ENCODE assay signal across 9 cellular contexts in genomic region chr1:198258491-198258890, GRCh38.
A peak's percentile ranks its signal among the peaks of the same experiment; 100 is the strongest.
DNase-seq lines count a peak whose midpoint lies in the region; ATAC-seq, FAIRE-seq and TF ChIP-seq lines count a peak whose summit lies in the region.
"Had no signal": no experiment of that assay in that cellular context is flagged by ENCODE, and none has a peak within 500 bp of the region (broad histone marks: within the 10 kb centered on the region; RNA-seq: fewer than 3 reads in every experiment).

No MANE protein-coding gene starts in this region.

- H3K27ac Mint-ChIP-seq in HFFc6, result peak overlapping the region; percentile 86
- no peak overlapping the region for H3K27ac Mint-ChIP-seq in Calu3 (ENCODE audit: unreplicated experiment)

- H3K9ac ChIP-seq in mesenchymal stem cell (ENCODE audit: low read length), result peak overlapping the region; percentile 84

- CTCF ChIA-PET in Calu3 (lab: Charles Lee), result no interaction called here

- no peaks in the 10 kb centered on the region for H3K36me3 ChIP-seq in mesenchymal stem cell (ENCODE audit: control insufficient read depth in 1 of 2, insufficient read depth in 2 of 2, low read depth in 1 of 2, low read length in 2 of 2)

- no peaks in the 10 kb centered on the region for H3K9me3 ChIP-seq in mesenchymal stem cell (ENCODE audit: control insufficient read depth, low read length)

- no peak overlapping the region for H3K18ac ChIP-seq in mesenchymal stem cell (ENCODE audit: low read depth in 1 of 2, low read length in 2 of 2)

- no peak overlapping the region for H2AK5ac ChIP-seq in mesenchymal stem cell (ENCODE audit: low read length, severe bottlenecking)

- FAIRE-seq in D721Med (lab: Jason Lieb, UNC), result no peak

- TF ChIP-seq CTCF in HFFc6 (IDR thresholded peaks at IDR 0.05), result no peak
- no peak for TF ChIP-seq CTCF in D721Med (IDR thresholded peaks at IDR 0.05; ENCODE audit: insufficient read depth, missing control alignments)
- no peak for TF ChIP-seq CTCF in Calu3 (IDR thresholded peaks at IDR 0.05; ENCODE audit: unreplicated experiment)

- H3K27ac ChIP-seq in mesenchymal stem cell (ENCODE audit: low read length, poor library complexity, severe bottlenecking), result no peak overlapping the region

- H2BK15ac ChIP-seq in mesenchymal stem cell (ENCODE audit: low read depth, poor library complexity, severe bottlenecking), result no peak overlapping the region

- H3K36me3 Mint-ChIP-seq in HFFc6 (ENCODE audit: low read depth) (peaks cover 57% of the 10 kb centered on the region), Calu3 (ENCODE audit: insufficient read depth, unreplicated experiment) (no peaks in the 10 kb centered on the region)

- BruUV-seq in Calu3 (replicated peaks; lab: Mats Ljungman, UMichigan), result no TSS peak

- DNase-seq in HFFc6 (peak; percentile 85), RKO (ENCODE audit: low spot score) (peak; percentile 40), mesenchymal stem cell (peak; percentile 46), D721Med (ENCODE audit: insufficient read length, low spot score) (no peak), Calu3 (no peak), NCI-H510A (lab: John Stamatoyannopoulos, UW) (no peak), NOMO-1 (lab: John Stamatoyannopoulos, UW; ENCODE audit: unreplicated experiment in 2 of 2) (no peak)
- DNase-seq: Right ventricle myocardium superior had no signal

- H2BK5ac ChIP-seq in mesenchymal stem cell (ENCODE audit: low read depth, low read length, poor library complexity, severe bottlenecking), result no peak overlapping the region

- peak overlapping the region in 1 of 2 experiments; percentile 12 for H3K4me3 ChIP-seq in mesenchymal stem cell (ENCODE audit: insufficient read depth in 1 of 2, low read depth in 1 of 2, low read length in 2 of 2)

- no peak overlapping the region for H4K8ac ChIP-seq in mesenchymal stem cell (ENCODE audit: low read length)

- no peaks in the 10 kb centered on the region for H3K27me3 ChIP-seq in mesenchymal stem cell (ENCODE audit: control insufficient read depth in 1 of 2, insufficient read depth in 1 of 2, low read length in 2 of 2)

- intact Hi-C loops in Calu3 (cut with micrococcal nuclease; ENCODE audit: unreplicated experiment), result no loop called here

- H3K9me3 Mint-ChIP-seq in HFFc6, result no peaks in the 10 kb centered on the region; the same call in 1 of the 2 replicates
- H3K9me3 Mint-ChIP-seq in Calu3 (ENCODE audit: low read depth, unreplicated experiment), result no peaks in the 10 kb centered on the region

- no peak overlapping the region for H3K14ac ChIP-seq in mesenchymal stem cell (ENCODE audit: low read length in 2 of 2)

- no peak overlapping the region for H4K91ac ChIP-seq in mesenchymal stem cell (ENCODE audit: low read length)

- H3K4me2 ChIP-seq in mesenchymal stem cell (ENCODE audit: low read length, poor library complexity, severe bottlenecking), result no peak overlapping the region

- no peak overlapping the region for H3K23ac ChIP-seq in mesenchymal stem cell (ENCODE audit: low read length in 2 of 2)

- H3K27me3 Mint-ChIP-seq in HFFc6 (ENCODE audit: insufficient read depth) (peaks cover 7% of the 10 kb centered on the region), Calu3 (ENCODE audit: unreplicated experiment) (no peaks in the 10 kb centered on the region)

- H2BK12ac ChIP-seq in mesenchymal stem cell (ENCODE audit: low read length in 2 of 2), result no peak overlapping the region

- peaks cover 3% of the 10 kb centered on the region for H3K79me1 ChIP-seq in mesenchymal stem cell (replicated peaks; ENCODE audit: low read length, poor library complexity, severe bottlenecking)

- peak; percentile 50 for ATAC-seq in GM18520 (IDR thresholded peaks at IDR 0.05; ENCODE audit: unreplicated experiment)

- no peak overlapping the region for H3K4ac ChIP-seq in mesenchymal stem cell (ENCODE audit: low read depth in 1 of 2, low read length in 2 of 2)

- no peak overlapping the region for H2AFZ ChIP-seq in mesenchymal stem cell (ENCODE audit: low read depth, low read length)

- no peak overlapping the region for H2BK120ac ChIP-seq in mesenchymal stem cell (ENCODE audit: low read depth, low read length)

- peaks cover 1% of the 10 kb centered on the region for H3K4me1 ChIP-seq in mesenchymal stem cell (ENCODE audit: control insufficient read depth, insufficient read depth, low read depth, low read length)

- H3K4me1 Mint-ChIP-seq in HFFc6 (ENCODE audit: low read depth) (peaks cover 96% of the 10 kb centered on the region), Calu3 (ENCODE audit: low read depth, unreplicated experiment) (peaks cover 51% of the 10 kb centered on the region)

- H3K4me3 Mint-ChIP-seq in HFFc6 (peak overlapping the region; percentile 83), Calu3 (ENCODE audit: low read depth, unreplicated experiment) (no peak overlapping the region)

Comparison
In these comparisons a context has a peak if more than half of its experiments do, and no peak if none do; other contexts are left out.
1. DNase-seq: peak in HFFc6 (single experiment), RKO (single experiment) and mesenchymal stem cell (single experiment); none in D721Med (single experiment), Calu3 (single experiment), NCI-H510A (single experiment) and NOMO-1 (0 of 2).